In genomic region chr9:106964822-106965525, GRCh38 we compare ENCODE assay signal across 23 cellular contexts.
DNase-seq lines count a peak whose midpoint lies in the region; TF ChIP-seq lines count a peak whose summit lies in the region.
"Had no signal": no experiment of that assay in that cellular context is flagged by ENCODE, and none has a peak within 500 bp of the region (broad histone marks: within the 10 kb centered on the region; RNA-seq: fewer than 3 reads in every experiment).

No MANE protein-coding gene starts in this region.

- H3K4ac ChIP-seq in trophoblast cell (ENCODE audit: low read depth, low read length): no peak overlapping the region

- WGBS in trophoblast cell (ENCODE audit: extremely low coverage, insufficient coverage, insufficient read length): no CpG with 5 or more reads among the region's 4 CpGs
- WGBS in suprapubic skin: 86% methylated on average over 4 of the region's 4 CpGs

- H3K27ac Mint-ChIP-seq in MCF 10A (ENCODE audit: low read depth, unreplicated experiment): peak overlapping the region; percentile 25
- H3K27ac Mint-ChIP-seq: B cell, neural progenitor cell, T-cell, type B pancreatic cell had no signal

- no peak for TF ChIP-seq POLR2A in breast epithelium (IDR thresholded peaks at IDR 0.05)
- no peak for TF ChIP-seq POLR2A in suprapubic skin (IDR thresholded peaks at IDR 0.05)

- no peaks in the 10 kb centered on the region for H3K36me3 ChIP-seq in breast epithelium
- H3K36me3 ChIP-seq in trophoblast cell (ENCODE audit: control insufficient read depth in 1 of 2, insufficient read depth in 2 of 2, low read length in 2 of 2): peaks cover 2 to 18% of the 10 kb centered on the region in 2 experiments
- H3K36me3 ChIP-seq in suprapubic skin: peaks cover 10% of the 10 kb centered on the region
- H3K36me3 ChIP-seq: gastrocnemius medialis, neural progenitor cell, right atrium auricular region had no signal

- peaks cover 9% of the 10 kb centered on the region for H3K9me3 Mint-ChIP-seq in MCF 10A (ENCODE audit: unreplicated experiment)
- H3K9me3 Mint-ChIP-seq: neural progenitor cell, type B pancreatic cell had no signal

- no peak overlapping the region for H4K8ac ChIP-seq in trophoblast cell (ENCODE audit: low read depth, low read length)

- H2AFZ ChIP-seq in trophoblast cell (ENCODE audit: insufficient read depth, low read length, poor library complexity): no peak overlapping the region
- H2AFZ ChIP-seq: hepatocyte, neural progenitor cell had no signal

- peak overlapping the region; percentile 4 for H3K4me3 Mint-ChIP-seq in MCF 10A (ENCODE audit: unreplicated experiment)
- H3K4me3 Mint-ChIP-seq: B cell, neural progenitor cell, type B pancreatic cell had no signal

- peaks cover 26% of the 10 kb centered on the region for H3K4me1 Mint-ChIP-seq in MCF 10A (ENCODE audit: insufficient read depth, unreplicated experiment)
- H3K4me1 Mint-ChIP-seq: B cell had no signal

- H3K27ac ChIP-seq in breast epithelium (no peak overlapping the region), trophoblast cell (ENCODE audit: low read depth, low read length) (no peak overlapping the region), suprapubic skin (no peak overlapping the region)
- H3K27ac ChIP-seq: hepatocyte, HL-60, neural progenitor cell, right atrium auricular region had no signal

- no peak overlapping the region for H3K4me2 ChIP-seq in trophoblast cell (ENCODE audit: low read length)
- H3K4me2 ChIP-seq: hepatocyte, neural progenitor cell had no signal

- BruUV-seq in MCF 10A (replicated peaks; lab: Mats Ljungman, UMichigan): no TSS peak

- H3K18ac ChIP-seq in trophoblast cell (ENCODE audit: low read length): no peak overlapping the region

- no peaks in the 10 kb centered on the region for H3K79me2 ChIP-seq in trophoblast cell (ENCODE audit: control insufficient read depth, insufficient read depth, low read length, poor library complexity)

- H4K91ac ChIP-seq in trophoblast cell (ENCODE audit: low read depth, low read length): no peak overlapping the region

- no peak overlapping the region for H4K12ac ChIP-seq in trophoblast cell (ENCODE audit: low read depth, low read length)

- TF ChIP-seq CTCF in MCF 10A (IDR thresholded peaks at IDR 0.05; ENCODE audit: unreplicated experiment): no peak
- no peak for TF ChIP-seq CTCF in breast epithelium (IDR thresholded peaks at IDR 0.05)
- no peak for TF ChIP-seq CTCF in epithelial cell of esophagus (IDR thresholded peaks at IDR 0.05; ENCODE audit: insufficient read depth, low read depth, low read length, missing control alignments)
- no peak for TF ChIP-seq CTCF in suprapubic skin (IDR thresholded peaks at IDR 0.05)

- no peak overlapping the region for H2AK5ac ChIP-seq in trophoblast cell (ENCODE audit: low read length)

- H3K14ac ChIP-seq in trophoblast cell (ENCODE audit: low read length): no peak overlapping the region

- no peak for TF ChIP-seq EP300 in suprapubic skin (IDR thresholded peaks at IDR 0.05)

- no peaks in the 10 kb centered on the region for H3K79me1 ChIP-seq in trophoblast cell (ENCODE audit: low read length)

- H2BK5ac ChIP-seq in trophoblast cell (ENCODE audit: low read depth, low read length, poor library complexity): no peak overlapping the region

- no peak overlapping the region for H2BK12ac ChIP-seq in trophoblast cell (ENCODE audit: low read length)

- H3K27me3 Mint-ChIP-seq in MCF 10A (ENCODE audit: insufficient read depth, unreplicated experiment): no peaks in the 10 kb centered on the region
- H3K27me3 Mint-ChIP-seq: T-cell, type B pancreatic cell had no signal

- H3K9me3 ChIP-seq in breast epithelium: no peaks in the 10 kb centered on the region
- H3K9me3 ChIP-seq in trophoblast cell (ENCODE audit: insufficient read depth, low read depth, low read length): no peaks in the 10 kb centered on the region
- no peaks in the 10 kb centered on the region for H3K9me3 ChIP-seq in suprapubic skin
- H3K9me3 ChIP-seq: gastrocnemius medialis, right atrium auricular region had no signal

- DNase-seq in MCF 10A (ENCODE audit: unreplicated experiment) (peak; percentile 62), breast epithelium (ENCODE audit: low spot score in 2 of 2) (no peak), RKO (ENCODE audit: low spot score) (peak; percentile 60), epithelial cell of esophagus (ENCODE audit: low read depth) (peak; percentile 87), trophoblast cell (peak; percentile 11 to 73), DMS79 (lab: John Stamatoyannopoulos, UW) (no peak), SHP77 treated with DMSO at 0.1 percent for 48 hours (lab: John Stamatoyannopoulos, UW) (no peak), suprapubic skin (ENCODE audit: low spot score in 2 of 2) (no peak)
- DNase-seq: activated T-cell treated with anti-CD3 and anti-CD28 coated beads for 4 hours, DMS 273 treated with DMSO at 0.1 percent for 48 hours, gastrocnemius medialis, mesenchymal stem cell, NCI-H1092, NCI-H1930, NCI-H526 treated with DMSO at 0.1 percent for 48 hours, T-cell had no signal

- POLR2A ChIA-PET in MCF 10A (lab: Yijun Ruan, JAX): interaction anchor here (0.7 to 2.3 kb wide), 9 partner anchors 8 to 102 kb away, joined by 3 to 11 read pairs (median 4); partner anchors contain the start of gene ZNF462

- intact Hi-C loops in MCF 10A (cut with micrococcal nuclease): loop anchor here (5.0 kb wide), 1 partner anchor 103 kb away; the partner anchor contains the start of gene ZNF462
- intact Hi-C loops in breast epithelium (cut with DNase I; ENCODE audit: low total_unique reads): no loop called here

- no peak overlapping the region for H2BK120ac ChIP-seq in trophoblast cell (ENCODE audit: insufficient read depth, low read length, poor library complexity)

- H3K4me1 ChIP-seq in breast epithelium: no peaks in the 10 kb centered on the region
- H3K4me1 ChIP-seq in trophoblast cell (ENCODE audit: control insufficient read depth in 1 of 2, insufficient read depth in 2 of 2, low read length in 2 of 2): peaks cover 2 to 3% of the 10 kb centered on the region in 2 experiments
- H3K4me1 ChIP-seq in suprapubic skin: no peaks in the 10 kb centered on the region

- H3K4me3 ChIP-seq in breast epithelium: no peak overlapping the region
- H3K4me3 ChIP-seq in epithelial cell of esophagus (ENCODE audit: low read length): no peak overlapping the region
- H3K4me3 ChIP-seq in trophoblast cell (ENCODE audit: low read depth, low read length): no peak overlapping the region
- H3K4me3 ChIP-seq in suprapubic skin: no peak overlapping the region
- H3K4me3 ChIP-seq: gastrocnemius medialis, hepatocyte, neural progenitor cell, right atrium auricular region had no signal

- H3K27me3 ChIP-seq in breast epithelium (no peaks in the 10 kb centered on the region), trophoblast cell (ENCODE audit: insufficient read depth, low read length) (no peaks in the 10 kb centered on the region), suprapubic skin (no peaks in the 10 kb centered on the region)
- H3K27me3 ChIP-seq: gastrocnemius medialis, hepatocyte, neural progenitor cell, right atrium auricular region had no signal

- CTCF ChIA-PET in MCF 10A (lab: Yijun Ruan, JAX): interaction anchor here (0.8 to 1.2 kb wide), 5 partner anchors 27 to 574 kb away, joined by 3 read pairs; no protein-coding TSS in a partner anchor

- H3K23ac ChIP-seq in trophoblast cell (ENCODE audit: low read length): no peak overlapping the region

- H3K9ac ChIP-seq in trophoblast cell (ENCODE audit: low read length): no peak overlapping the region
- H3K9ac ChIP-seq: neural progenitor cell had no signal

- peaks cover 35% of the 10 kb centered on the region for H3K36me3 Mint-ChIP-seq in MCF 10A (ENCODE audit: insufficient read depth, unreplicated experiment)
- H3K36me3 Mint-ChIP-seq: CD8-positive, alpha-beta memory T cell; T-cell had no signal

Comparison
In these comparisons a context has a peak if more than half of its experiments do, and no peak if none do; other contexts are left out.
1. DNase-seq: peak in MCF 10A (single experiment), RKO (single experiment), epithelial cell of esophagus (single experiment) and trophoblast cell (2 of 2); none in breast epithelium (0 of 2), DMS79 (single experiment), SHP77 treated with DMSO at 0.1 percent for 48 hours (single experiment) and suprapubic skin (0 of 2).